27 cellular contexts compared by ENCODE assay signal in genomic region chr1:119868176-119868575, GRCh38. TPM values are rescaled to one million over a fixed set of nuclear protein-coding genes. Genes with fewer than 3 reads are reported as not detected.
"Had no signal": no experiment of that assay in that cellular context is flagged by ENCODE, and none has a peak within 500 bp of the region (broad histone marks: within the 10 kb centered on the region; RNA-seq: fewer than 3 reads in every experiment).

No MANE protein-coding gene starts in this region.

- H3K27ac Mint-ChIP-seq: naive thymus-derived CD8-positive, alpha-beta T cell; stimulated activated memory B cell treated with anti-CD40 and anti-IgM and Interleukin-4, amounts not matched to agents 10 μg/mL and 1 μg/mL and 100 μg/mL, for 72 hours; stimulated activated naive CD8-positive, alpha-beta T cell treated with anti-CD3 and anti-CD28 coated beads, Interleukin-15, Interleukin-2, amounts not matched to agents 100 ng/mL and 50 ng/mL, for 24 hours had no signal

- H3K27me3 ChIP-seq: ovary, testis had no signal

- DNase-seq: cortex of kidney; dorsolateral prefrontal cortex; effector CD8-positive, alpha-beta T cell; heart left ventricle; hippocampal formation; mammary epithelial cell; naive thymus-derived CD8-positive, alpha-beta T cell; nucleus accumbens; ovary; right cardiac atrium; stimulated activated CD4-positive, alpha-beta T cell treated with anti-CD3 and anti-CD28 coated beads, Interleukin-4, amount 100 ng/mL, for 24 hours; testis; trophoblast cell had no signal

- H3K36me3 Mint-ChIP-seq: naive thymus-derived CD8-positive, alpha-beta T cell; stimulated activated memory B cell treated with anti-CD40 and anti-IgM and Interleukin-4, amounts not matched to agents 10 μg/mL and 1 μg/mL and 100 μg/mL, for 72 hours had no signal

- H3K9me3 Mint-ChIP-seq: naive thymus-derived CD8-positive, alpha-beta T cell; neural crest cell; stimulated activated memory B cell treated with anti-CD40 and anti-IgM and Interleukin-4, amounts not matched to agents 10 μg/mL and 1 μg/mL and 100 μg/mL, for 72 hours; stimulated activated naive CD8-positive, alpha-beta T cell treated with anti-CD3 and anti-CD28 coated beads, Interleukin-15, Interleukin-2, amounts not matched to agents 100 ng/mL and 50 ng/mL, for 24 hours had no signal

- ATAC-seq: esophagus mucosa; heart left ventricle; naive thymus-derived CD8-positive, alpha-beta T cell; right cardiac atrium; stimulated activated memory B cell treated with anti-CD40 and anti-IgM and Interleukin-4, amounts not matched to agents 10 μg/mL and 1 μg/mL and 100 μg/mL, for 72 hours had no signal

- H3K27ac ChIP-seq: dorsolateral prefrontal cortex, heart left ventricle, ovary, testis had no signal

- H3K4me3 Mint-ChIP-seq: naive thymus-derived CD8-positive, alpha-beta T cell; neural crest cell; stimulated activated memory B cell treated with anti-CD40 and anti-IgM and Interleukin-4, amounts not matched to agents 10 μg/mL and 1 μg/mL and 100 μg/mL, for 72 hours; stimulated activated naive CD8-positive, alpha-beta T cell treated with anti-CD3 and anti-CD28 coated beads, Interleukin-15, Interleukin-2, amounts not matched to agents 100 ng/mL and 50 ng/mL, for 24 hours had no signal

- H3K4me3 ChIP-seq: dorsolateral prefrontal cortex, heart left ventricle, ovary, testis had no signal

- H3K9me3 ChIP-seq: heart left ventricle, ovary, testis had no signal

- H3K36me3 ChIP-seq: heart left ventricle, ovary had no signal

- H3K4me1 ChIP-seq: testis had no signal

RNA-seq across cellular contexts. Expression of gene ADAM30, which starts 28.1 kb away (rescaled TPM):
- total RNA-seq: dorsolateral prefrontal cortex; esophagus mucosa; fibroblast of lung; frontal cortex; glomerular endothelial cell; heart left ventricle; kidney epithelial cell; lower leg skin; mammary epithelial cell; mesenteric fat pad; mononuclear cell; naive thymus-derived CD8-positive, alpha-beta T cell; neural crest cell; ovary; posterior vena cava; right cardiac atrium; subcutaneous adipose tissue; urinary bladder had no signal
- polyA plus RNA-seq: fibroblast of lung; heart left ventricle; mammary epithelial cell; naive thymus-derived CD8-positive, alpha-beta T cell; ovary; right cardiac atrium; urinary bladder had no signal

RNA-seq across cellular contexts. Expression of gene REG4, which starts 56.9 kb away (rescaled TPM):
- total RNA-seq: dorsolateral prefrontal cortex, esophagus mucosa, fibroblast of lung, frontal cortex, glomerular endothelial cell, heart left ventricle, kidney epithelial cell, lower leg skin, mammary epithelial cell, neural crest cell, posterior vena cava, right cardiac atrium, subcutaneous adipose tissue, urinary bladder had no signal
- polyA plus RNA-seq: fibroblast of lung, ovary, right cardiac atrium had no signal
